Comparison of ENCODE assay signal across 21 cellular contexts in the genomic region with DNA sequence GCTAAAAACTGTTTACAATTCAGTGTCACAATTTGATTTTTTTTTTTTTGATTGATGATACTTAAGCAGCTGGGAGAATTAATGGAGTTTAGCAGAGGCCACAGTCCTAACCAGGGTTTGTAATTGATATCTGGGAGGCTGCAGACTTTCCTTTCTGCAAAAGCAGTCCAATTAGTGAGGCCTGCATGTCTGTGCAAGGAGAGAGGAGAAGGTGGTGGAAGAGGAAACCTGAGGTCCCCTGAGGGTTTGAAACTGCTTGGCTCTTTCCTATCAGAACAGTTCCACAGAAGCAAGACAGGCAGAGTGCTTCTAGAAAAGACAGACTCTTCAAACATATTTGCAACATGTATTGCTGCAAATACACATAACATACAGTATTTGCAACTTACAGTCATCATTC.
A peak's percentile ranks its signal among the peaks of the same experiment; 100 is the strongest.
DNase-seq lines count a peak whose midpoint lies in the region; ATAC-seq and TF ChIP-seq lines count a peak whose summit lies in the region.
"Had no signal": no experiment of that assay in that cellular context is flagged by ENCODE, and none has a peak within 500 bp of the region (broad histone marks: within the 10 kb centered on the region; RNA-seq: fewer than 3 reads in every experiment).

No MANE protein-coding gene starts in this region.

- H3K9me1 ChIP-seq in IMR-90 (ENCODE audit: insufficient read depth, low read length), result peaks cover 2% of the 10 kb centered on the region; the same call in 1 of the 2 replicates

- intact Hi-C loops in IMR-90 (cut with micrococcal nuclease), result no loop called here

- H2BK15ac ChIP-seq in IMR-90 (ENCODE audit: low read depth, low read length), result no peak overlapping the region

- TF ChIP-seq EP300 in neural cell (conservative IDR thresholded peaks at IDR 0.05; ENCODE audit: poor library complexity, severe bottlenecking), result no peak

- no peak overlapping the region for H3K4me3 Mint-ChIP-seq in activated CD4-positive, alpha-beta memory T cell treated with anti-CD3 and anti-CD28 coated beads, Interleukin-2, amount 10 ng/mL, durations not matched to agents 7 days and 5 days

- no peak overlapping the region for H2BK20ac ChIP-seq in IMR-90 (ENCODE audit: low read depth, low read length)

- H3K27me3 ChIP-seq in IMR-90 (ENCODE audit: control insufficient read depth, insufficient read depth, low read length), result no peaks in the 10 kb centered on the region
- H3K27me3 ChIP-seq in SJCRH30, result no peaks in the 10 kb centered on the region
- H3K27me3 ChIP-seq in neural cell (ENCODE audit: insufficient read depth, low read depth, low read length), result no peaks in the 10 kb centered on the region
- H3K27me3 ChIP-seq: dorsolateral prefrontal cortex had no signal

- H3F3A ChIP-seq in neural cell (ENCODE audit: insufficient read depth, low read length, poor library complexity, severe bottlenecking), result no peaks in the 10 kb centered on the region

- H3K4me1 Mint-ChIP-seq in activated CD4-positive, alpha-beta memory T cell treated with anti-CD3 and anti-CD28 coated beads, Interleukin-2, amount 10 ng/mL, durations not matched to agents 7 days and 5 days, result no peaks in the 10 kb centered on the region

- in situ Hi-C loops in IMR-90 (cut with MboI; ENCODE audit: low sequenced_read_pairs), result no loop called here

- no peak overlapping the region for H4K91ac ChIP-seq in IMR-90 (ENCODE audit: insufficient read depth, low read depth, low read length)

- POLR2A ChIA-PET in IMR-90 (lab: Charles Lee; ENCODE audit: unreplicated experiment), result no interaction called here
- POLR2A ChIA-PET in activated CD4-positive, alpha-beta memory T cell treated with anti-CD3 and anti-CD28 coated beads, Interleukin-2, amount 10 ng/mL, durations not matched to agents 7 days and 5 days (lab: Charles Lee), result no interaction called here

- H3K36me3 Mint-ChIP-seq in activated CD4-positive, alpha-beta memory T cell treated with anti-CD3 and anti-CD28 coated beads, Interleukin-2, amount 10 ng/mL, durations not matched to agents 7 days and 5 days (ENCODE audit: low read depth), result no peaks in the 10 kb centered on the region

- no peak overlapping the region; the same call in 1 of the 2 replicates for H2BK120ac ChIP-seq in IMR-90 (ENCODE audit: low read depth, low read length)

- H3K27ac ChIP-seq in IMR-90 (ENCODE audit: insufficient read depth, low read length) (0 out of 2 replicates have a peak overlapping the region, but pooled peaks have one; percentile 47), SJCRH30 (no peak overlapping the region), neural cell (ENCODE audit: low read length) (peak overlapping the region; percentile 28)
- H3K27ac ChIP-seq: dorsolateral prefrontal cortex had no signal

- H3K14ac ChIP-seq in IMR-90 (replicated peaks; ENCODE audit: low read depth, low read length), result no peak overlapping the region; the same call in 1 of the 2 replicates

- H3K27ac Mint-ChIP-seq in activated CD4-positive, alpha-beta memory T cell treated with anti-CD3 and anti-CD28 coated beads, Interleukin-2, amount 10 ng/mL, durations not matched to agents 7 days and 5 days, result no peak overlapping the region

- H3K18ac ChIP-seq in IMR-90 (ENCODE audit: low read depth, low read length), result no peak overlapping the region

- dilution Hi-C loops in IMR-90 (cut with HindIII; ENCODE audit: low sequenced_read_pairs, unreplicated experiment), result no loop called here

- no peak overlapping the region; the same call in 1 of the 2 replicates for H4K5ac ChIP-seq in IMR-90 (ENCODE audit: low read depth, low read length)

- no peak overlapping the region for H2AFZ ChIP-seq in IMR-90 (replicated peaks; ENCODE audit: low read length, poor library complexity)
- no peak overlapping the region for H2AFZ ChIP-seq in neural cell (ENCODE audit: low read depth, low read length)

- BruUV-seq in IMR-90 (replicated peaks; lab: Mats Ljungman, UMichigan), result no TSS peak

- H3K36me3 ChIP-seq in IMR-90 (ENCODE audit: control insufficient read depth, insufficient read depth, low read length) (no peaks in the 10 kb centered on the region), SJCRH30 (no peaks in the 10 kb centered on the region), neural cell (ENCODE audit: insufficient read depth, low read length) (no peaks in the 10 kb centered on the region)

- no peak for TF ChIP-seq POLR2A in IMR-90 (IDR thresholded peaks at IDR 0.05; ENCODE audit: low read depth, low read length)

- no peaks in the 10 kb centered on the region for H3K79me2 ChIP-seq in neural cell (replicated peaks; ENCODE audit: insufficient read depth, low read length)

- H3K4me1 ChIP-seq in IMR-90 (ENCODE audit: control insufficient read depth, insufficient read depth, low read length), result peaks cover 2% of the 10 kb centered on the region; the same call in 1 of the 2 replicates
- H3K4me1 ChIP-seq in SJCRH30, result peaks cover 4% of the 10 kb centered on the region

- no peak for TF ChIP-seq RAD21 in IMR-90 (IDR thresholded peaks at IDR 0.05; ENCODE audit: low read length)
- no peak for TF ChIP-seq RAD21 in neural cell (conservative IDR thresholded peaks at IDR 0.05)

- H3K4me3 ChIP-seq in IMR-90 (ENCODE audit: insufficient read depth, low read depth, low read length), result no peak overlapping the region
- no peak overlapping the region for H3K4me3 ChIP-seq in SJCRH30
- peak overlapping the region; percentile 29 for H3K4me3 ChIP-seq in neural cell (ENCODE audit: low read length)
- H3K4me3 ChIP-seq: dorsolateral prefrontal cortex had no signal

- no peaks in the 10 kb centered on the region for H3K9me2 ChIP-seq in neural cell (ENCODE audit: insufficient read depth, low read length)

- H2AK9ac ChIP-seq in IMR-90 (replicated peaks; ENCODE audit: low read depth, low read length, poor library complexity), result no peak overlapping the region

- TF ChIP-seq CTCF in IMR-90 (conservative IDR thresholded peaks at IDR 0.05; ENCODE audit: low read depth, low read length) (no peak), neural cell (IDR thresholded peaks at IDR 0.05; ENCODE audit: poor library complexity, severe bottlenecking) (no peak)

- DNase-seq in NCI-H1436 (lab: John Stamatoyannopoulos, UW) (peak; percentile 24), NCI-H1436 treated with DMSO at 0.1 percent for 48 hours (lab: John Stamatoyannopoulos, UW) (no peak), IMR-90 (no peak), SJCRH30 (peak; percentile 14 to 58), hippocampal formation (lab: John Stamatoyannopoulos, UW) (no peak), HT-29 (ENCODE audit: low spot score) (no peak)
- DNase-seq in activated CD4-positive, alpha-beta memory T cell treated with anti-CD3 and anti-CD28 coated beads, Interleukin-2, amount 10 ng/mL, durations not matched to agents 7 days and 5 days, result no peak
- DNase-seq: activated CD4-positive, CD25-positive, alpha-beta regulatory T cell treated with anti-CD3 and anti-CD28 coated beads, Interleukin-2, amount 50 U/mL, for 72 hours; activated gamma-delta T cell; activated T-cell treated with anti-CD3 and anti-CD28 coated beads, Interleukin-2, amount 50 U/mL, for 1 hour; AML-193; cerebellar nuclear complex; dorsolateral prefrontal cortex; kidney glomerular epithelial cell; NCI-H146; NCI-H345; NK-92 treated with Interleukin-12 subunit alpha and Interleukin-12 subunit beta, amount 100 ng/mL, for 24 hours; SIG-M5; small intestine; stimulated activated CD4-positive, alpha-beta T cell treated with anti-CD3 and anti-CD28 coated beads, Interleukin-2, amount 100 ng/mL, for 24 hours had no signal

- H3K4ac ChIP-seq in IMR-90 (ENCODE audit: low read depth, low read length), result no peak overlapping the region

- no peaks in the 10 kb centered on the region for H3K27me3 Mint-ChIP-seq in activated CD4-positive, alpha-beta memory T cell treated with anti-CD3 and anti-CD28 coated beads, Interleukin-2, amount 10 ng/mL, durations not matched to agents 7 days and 5 days

- H3K9me3 ChIP-seq in IMR-90 (ENCODE audit: control insufficient read depth, insufficient read depth, low read length) (no peaks in the 10 kb centered on the region), SJCRH30 (replicated peaks) (0 out of 2 replicates have a peak, but pooled peaks cover 3% of the 10 kb centered on the region), neural cell (ENCODE audit: low read length) (no peaks in the 10 kb centered on the region)

- H2BK5ac ChIP-seq in IMR-90 (ENCODE audit: low read depth, low read length, poor library complexity, severe bottlenecking), result no peak overlapping the region

- H4K8ac ChIP-seq in IMR-90 (ENCODE audit: low read depth in 2 of 2, low read length in 2 of 2), result no peak overlapping the region; a peak in 1 of 4 replicates

- H3K4me2 ChIP-seq in IMR-90 (ENCODE audit: low read depth, low read length) (no peak overlapping the region), neural cell (ENCODE audit: low read length) (peak overlapping the region; percentile 50)

- no peaks in the 10 kb centered on the region for H3K9me3 Mint-ChIP-seq in activated CD4-positive, alpha-beta memory T cell treated with anti-CD3 and anti-CD28 coated beads, Interleukin-2, amount 10 ng/mL, durations not matched to agents 7 days and 5 days

- H3K23ac ChIP-seq in IMR-90 (ENCODE audit: low read depth, low read length), result 0 out of 2 replicates have a peak overlapping the region, but pooled peaks have one; percentile 0

- ATAC-seq in IMR-90 (ENCODE audit: low read depth), result no peak; the same call in 1 of the 2 replicates

- H4K20me1 ChIP-seq in IMR-90 (ENCODE audit: insufficient read depth, low read length) (no peaks in the 10 kb centered on the region), neural cell (ENCODE audit: insufficient read depth) (no peaks in the 10 kb centered on the region)

- no peak overlapping the region for H3K56ac ChIP-seq in IMR-90 (ENCODE audit: extremely low read depth, insufficient read depth, low read length)

- H2AK5ac ChIP-seq in IMR-90 (ENCODE audit: low read depth, low read length), result no peak overlapping the region

- CTCF ChIA-PET in IMR-90 (lab: Yijun Ruan, JAX), result interaction anchor here (1.0 kb wide), 1 partner anchor 361 kb away, joined by 3 read pairs; no protein-coding TSS in a partner anchor
- CTCF ChIA-PET in activated CD4-positive, alpha-beta memory T cell treated with anti-CD3 and anti-CD28 coated beads, Interleukin-2, amount 10 ng/mL, durations not matched to agents 7 days and 5 days (lab: Charles Lee), result no interaction called here

- H3K9ac ChIP-seq in IMR-90 (ENCODE audit: low read depth, low read length) (no peak overlapping the region), neural cell (ENCODE audit: low read length) (no peak overlapping the region)

- no peaks in the 10 kb centered on the region for H3K79me1 ChIP-seq in IMR-90 (ENCODE audit: low read depth in 1 of 2, low read length in 2 of 2)

Comparison
In these comparisons a context has a peak if more than half of its experiments do, and no peak if none do; other contexts are left out.
1. DNase-seq: peak in NCI-H1436 (single experiment) and SJCRH30 (2 of 2); none in NCI-H1436 treated with DMSO at 0.1 percent for 48 hours (single experiment), IMR-90 (single experiment), activated CD4-positive, alpha-beta memory T cell treated with anti-CD3 and anti-CD28 coated beads, Interleukin-2, amount 10 ng/mL, durations not matched to agents 7 days and 5 days (single experiment), hippocampal formation (0 of 2) and HT-29 (single experiment).